In the genomic region with DNA sequence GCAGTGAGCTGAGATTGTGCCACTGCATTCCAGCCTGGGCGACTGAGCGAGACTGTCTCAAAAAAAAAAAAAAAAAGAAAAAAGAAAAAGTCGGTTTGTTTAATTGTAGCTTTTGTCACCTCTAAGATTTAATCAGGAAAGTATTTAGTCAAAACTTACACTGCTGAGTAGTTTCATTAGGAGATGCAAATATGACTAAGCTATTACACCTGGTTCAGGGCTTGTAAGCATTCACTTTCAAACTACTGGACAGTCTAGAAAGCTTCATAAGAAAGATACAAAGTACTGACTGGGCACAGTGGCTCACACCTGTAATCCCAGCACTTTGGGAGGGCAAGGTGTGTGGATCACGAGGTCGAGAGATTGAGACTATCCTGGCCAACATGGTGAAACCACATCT, we compare ENCODE assay signal across 14 cellular contexts.
A peak's percentile ranks its signal among the peaks of the same experiment; 100 is the strongest.
DNase-seq lines count a peak whose midpoint lies in the region; ATAC-seq, FAIRE-seq and TF ChIP-seq lines count a peak whose summit lies in the region.
"Had no signal": no experiment of that assay in that cellular context is flagged by ENCODE, and none has a peak within 500 bp of the region (broad histone marks: within the 10 kb centered on the region; RNA-seq: fewer than 3 reads in every experiment).

No MANE protein-coding gene starts in this region.

- SMC1A ChIA-PET in GM12878 (lab: Charles Lee; ENCODE audit: uncharacterized antibody, unreplicated experiment): interaction anchor here (0.6 to 1.5 kb wide), 7 partner anchors 11 to 153 kb away, joined by 3 to 4 read pairs (median 3); a partner anchor contains a TSS

- no peaks in the 10 kb centered on the region for H4K20me1 ChIP-seq in GM12878 (ENCODE audit: control insufficient read depth, insufficient read depth)
- H4K20me1 ChIP-seq: BLaER1 treated with 17β-estradiol and CSF1 and Interleukin-3, amounts not matched to agents 10 nM and 100 nM had no signal

- no peak overlapping the region for H3K9ac ChIP-seq in GM12878 (ENCODE audit: control insufficient read depth, insufficient read depth, low read length)
- H3K9ac ChIP-seq: BLaER1 treated with 17β-estradiol and CSF1 and Interleukin-3, amounts not matched to agents 10 nM and 100 nM; GM23248 had no signal

- TF ChIP-seq POLR2A in GM12878 (IDR thresholded peaks at IDR 0.05; ENCODE audit: low read depth, low read length): no peak

- WGBS in GM12878 (ENCODE audit: insufficient coverage, insufficient replicate concordance, low lambda C conversion rate, missing lambda C conversion rate): 15% methylated on average over 2 of the region's 5 CpGs

- no peak overlapping the region for H3K27ac Mint-ChIP-seq in activated T-cell treated with anti-CD3 and anti-CD28 coated beads, Interleukin-2, amount 50 U/mL, for 72 hours

- H3K27ac ChIP-seq in GM12878 (ENCODE audit: control insufficient read depth, insufficient read depth): no peak overlapping the region
- H3K27ac ChIP-seq: BLaER1 treated with 17β-estradiol and CSF1 and Interleukin-3, amounts not matched to agents 10 nM and 100 nM; GM23248; HL-60 had no signal

- POLR2A ChIA-PET in GM12878 (lab: Charles Lee): interaction anchor here (0.6 to 1.2 kb wide), 3 partner anchors 10 to 1726 kb away, joined by 3 to 8 read pairs (median 4); no protein-coding TSS in a partner anchor

- H3K79me2 ChIP-seq in GM12878 (ENCODE audit: control insufficient read depth, insufficient read depth, low read length): no peaks in the 10 kb centered on the region

- no peak for DNase-seq in activated T-cell treated with anti-CD3 and anti-CD28 coated beads, Interleukin-2, amount 50 U/mL, for 72 hours
- DNase-seq in activated T-cell treated with anti-CD3 and anti-CD28 coated beads, Interleukin-2, amount 50 U/mL, for 48 hours: no peak
- DNase-seq in GM12878 (ENCODE audit: low read depth, low spot score) (no peak), left colon (no peak), NCI-H1694 treated with DMSO at 0.1 percent for 48 hours (lab: John Stamatoyannopoulos, UW) (no peak), SW480 (ENCODE audit: low spot score) (no peak)
- DNase-seq: ACHN, DMS 273 treated with DMSO at 0.1 percent for 48 hours, GM23248, H7 had no signal

- FAIRE-seq in GM12878 (lab: Jason Lieb, UNC): no peak

- no peak for TF ChIP-seq RAD21 in GM12878 (IDR thresholded peaks at IDR 0.05; ENCODE audit: insufficient read depth, low read depth, low read length)

- no peaks in the 10 kb centered on the region for H3K27me3 ChIP-seq in GM12878 (replicated peaks in 1 of 2; ENCODE audit: control insufficient read depth in 2 of 2, insufficient read depth in 2 of 2, low read length in 1 of 2)
- H3K27me3 ChIP-seq: BLaER1 treated with 17β-estradiol and CSF1 and Interleukin-3, amounts not matched to agents 10 nM and 100 nM had no signal

- H3K36me3 ChIP-seq in GM12878 (ENCODE audit: control insufficient read depth in 2 of 2, insufficient read depth in 2 of 2, low read length in 1 of 2): no peaks in the 10 kb centered on the region

- no peak overlapping the region for H3K4me3 ChIP-seq in GM12878
- H3K4me3 ChIP-seq: BLaER1 treated with 17β-estradiol and CSF1 and Interleukin-3, amounts not matched to agents 10 nM and 100 nM; GM23248 had no signal

- no peak overlapping the region for H3K4me2 ChIP-seq in GM12878 (ENCODE audit: control insufficient read depth, insufficient read depth)
- H3K4me2 ChIP-seq: BLaER1 treated with 17β-estradiol and CSF1 and Interleukin-3, amounts not matched to agents 10 nM and 100 nM had no signal

- no TSS peak for BruUV-seq in GM12878 (replicated peaks; lab: Mats Ljungman, UMichigan)

- H3K27me3 Mint-ChIP-seq in activated T-cell treated with anti-CD3 and anti-CD28 coated beads, Interleukin-2, amount 50 U/mL, for 72 hours (ENCODE audit: low read depth): no peaks in the 10 kb centered on the region
- H3K27me3 Mint-ChIP-seq: CD4-positive, CD25-positive, alpha-beta regulatory T cell had no signal

- intact Hi-C loops in GM12878 (cut with micrococcal nuclease; ENCODE audit: unreplicated experiment) (no loop called here), left colon (cut with DNase I, micrococcal nuclease) (no loop called here)

- CTCF ChIA-PET in GM12878 (lab: Yijun Ruan, JAX): interaction anchor here (0.6 to 1.2 kb wide), 3 partner anchors 57 to 112 kb away, joined by 3 to 4 read pairs (median 3); no protein-coding TSS in a partner anchor

- H3K4me1 ChIP-seq in GM12878 (ENCODE audit: control insufficient read depth, insufficient read depth, low read length): no peaks in the 10 kb centered on the region
- H3K4me1 ChIP-seq: BLaER1 treated with 17β-estradiol and CSF1 and Interleukin-3, amounts not matched to agents 10 nM and 100 nM had no signal

- TF ChIP-seq CTCF in GM12878 (IDR thresholded peaks at IDR 0.05 in 2 of 3, conservative IDR thresholded peaks at IDR 0.05 in 1 of 3; ENCODE audit: control insufficient read depth in 2 of 3, extremely low read depth in 1 of 3, insufficient read depth in 1 of 3, low read depth in 3 of 3, low read length in 3 of 3): no peak

- H3K36me3 Mint-ChIP-seq in activated T-cell treated with anti-CD3 and anti-CD28 coated beads, Interleukin-2, amount 50 U/mL, for 72 hours (ENCODE audit: insufficient read depth in 2 of 2): peaks cover 7 to 15% of the 10 kb centered on the region in 2 donors

- peak; percentile 65 to 73 for ATAC-seq in activated T-cell treated with anti-CD3 and anti-CD28 coated beads, Interleukin-2, amount 50 U/mL, for 72 hours (replicated peaks in 1 of 2)
- ATAC-seq in HG02610 (IDR thresholded peaks at IDR 0.05; ENCODE audit: unreplicated experiment) (peak; percentile 61), GM12878 (peak; percentile 77), left colon (no peak)

- H3K9me3 ChIP-seq in GM12878 (replicated peaks; ENCODE audit: control insufficient read depth, insufficient read depth, low read length): peaks cover 1% of the 10 kb centered on the region; the same call in 2 of the 3 replicates

- in situ Hi-C loops in GM12878 (cut with MboI): no loop called here

- H3K9me3 Mint-ChIP-seq in activated T-cell treated with anti-CD3 and anti-CD28 coated beads, Interleukin-2, amount 50 U/mL, for 72 hours: peaks cover 10 to 11% of the 10 kb centered on the region in 2 donors

- H2AFZ ChIP-seq in GM12878 (ENCODE audit: control insufficient read depth, low read depth, low read length): no peak overlapping the region
- H2AFZ ChIP-seq: GM23248 had no signal

- RAD21 ChIA-PET in GM12878 (lab: Charles Lee; ENCODE audit: unreplicated experiment): interaction anchor here (0.7 to 1.4 kb wide), 2 partner anchors 30 to 40 kb away, joined by 3 to 7 read pairs; no protein-coding TSS in a partner anchor

- TF ChIP-seq EP300 in GM12878 (IDR thresholded peaks at IDR 0.05; ENCODE audit: borderline replicate concordance in 1 of 2, control insufficient read depth in 1 of 2, low read depth in 2 of 2, low read length in 2 of 2): no peak

- peak overlapping the region in 1 of 2 donors; percentile 12 for H3K4me3 Mint-ChIP-seq in activated T-cell treated with anti-CD3 and anti-CD28 coated beads, Interleukin-2, amount 50 U/mL, for 72 hours
- H3K4me3 Mint-ChIP-seq: CD4-positive, CD25-positive, alpha-beta regulatory T cell had no signal

- peaks cover 6% of the 10 kb centered on the region for H3K4me1 Mint-ChIP-seq in activated T-cell treated with anti-CD3 and anti-CD28 coated beads, Interleukin-2, amount 50 U/mL, for 72 hours (ENCODE audit: low read depth)

TF ChIP-seq in GM12878, 131 proteins besides CTCF, POLR2A, EP300 and RAD21:
- TF ChIP-seq ZNF274 (IDR thresholded peaks at IDR 0.05; ENCODE audit: insufficient read depth, insufficient read length) (no peak), JUNB (IDR thresholded peaks at IDR 0.05) (peak; percentile 70), CHD2 (IDR thresholded peaks at IDR 0.05; ENCODE audit: borderline replicate concordance, low read depth, low read length) (no peak), TCF12 (IDR thresholded peaks at IDR 0.05; ENCODE audit: low read depth, low read length) (no peak), GATAD2B (conservative IDR thresholded peaks at IDR 0.05; ENCODE audit: low read depth) (no peak), ZZZ3 (IDR thresholded peaks at IDR 0.05; ENCODE audit: control insufficient read depth, insufficient read length, low read depth) (no peak), BCL11A (IDR thresholded peaks at IDR 0.05; ENCODE audit: low read depth, low read length) (0 out of 2 replicates have a peak, but pooled peaks have one; percentile 19), RFX5 (IDR thresholded peaks at IDR 0.05; ENCODE audit: low read depth, low read length) (no peak)
- TF ChIP-seq, protein P1, sequence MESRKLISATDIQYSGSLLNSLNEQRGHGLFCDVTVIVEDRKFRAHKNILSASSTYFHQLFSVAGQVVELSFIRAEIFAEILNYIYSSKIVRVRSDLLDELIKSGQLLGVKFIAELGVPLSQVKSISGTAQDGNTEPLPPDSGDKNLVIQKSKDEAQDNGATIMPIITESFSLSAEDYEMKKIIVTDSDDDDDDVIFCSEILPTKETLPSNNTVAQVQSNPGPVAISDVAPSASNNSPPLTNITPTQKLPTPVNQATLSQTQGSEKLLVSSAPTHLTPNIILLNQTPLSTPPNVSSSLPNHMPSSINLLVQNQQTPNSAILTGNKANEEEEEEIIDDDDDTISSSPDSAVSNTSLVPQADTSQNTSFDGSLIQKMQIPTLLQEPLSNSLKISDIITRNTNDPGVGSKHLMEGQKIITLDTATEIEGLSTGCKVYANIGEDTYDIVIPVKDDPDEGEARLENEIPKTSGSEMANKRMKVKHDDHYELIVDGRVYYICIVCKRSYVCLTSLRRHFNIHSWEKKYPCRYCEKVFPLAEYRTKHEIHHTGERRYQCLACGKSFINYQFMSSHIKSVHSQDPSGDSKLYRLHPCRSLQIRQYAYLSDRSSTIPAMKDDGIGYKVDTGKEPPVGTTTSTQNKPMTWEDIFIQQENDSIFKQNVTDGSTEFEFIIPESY (IDR thresholded peaks at IDR 0.05): no peak
- TF ChIP-seq, protein P2, sequence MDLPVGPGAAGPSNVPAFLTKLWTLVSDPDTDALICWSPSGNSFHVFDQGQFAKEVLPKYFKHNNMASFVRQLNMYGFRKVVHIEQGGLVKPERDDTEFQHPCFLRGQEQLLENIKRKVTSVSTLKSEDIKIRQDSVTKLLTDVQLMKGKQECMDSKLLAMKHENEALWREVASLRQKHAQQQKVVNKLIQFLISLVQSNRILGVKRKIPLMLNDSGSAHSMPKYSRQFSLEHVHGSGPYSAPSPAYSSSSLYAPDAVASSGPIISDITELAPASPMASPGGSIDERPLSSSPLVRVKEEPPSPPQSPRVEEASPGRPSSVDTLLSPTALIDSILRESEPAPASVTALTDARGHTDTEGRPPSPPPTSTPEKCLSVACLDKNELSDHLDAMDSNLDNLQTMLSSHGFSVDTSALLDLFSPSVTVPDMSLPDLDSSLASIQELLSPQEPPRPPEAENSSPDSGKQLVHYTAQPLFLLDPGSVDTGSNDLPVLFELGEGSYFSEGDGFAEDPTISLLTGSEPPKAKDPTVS (IDR thresholded peaks at IDR 0.05; ENCODE audit: low read depth, low read length): no peak
